In the genomic region with DNA sequence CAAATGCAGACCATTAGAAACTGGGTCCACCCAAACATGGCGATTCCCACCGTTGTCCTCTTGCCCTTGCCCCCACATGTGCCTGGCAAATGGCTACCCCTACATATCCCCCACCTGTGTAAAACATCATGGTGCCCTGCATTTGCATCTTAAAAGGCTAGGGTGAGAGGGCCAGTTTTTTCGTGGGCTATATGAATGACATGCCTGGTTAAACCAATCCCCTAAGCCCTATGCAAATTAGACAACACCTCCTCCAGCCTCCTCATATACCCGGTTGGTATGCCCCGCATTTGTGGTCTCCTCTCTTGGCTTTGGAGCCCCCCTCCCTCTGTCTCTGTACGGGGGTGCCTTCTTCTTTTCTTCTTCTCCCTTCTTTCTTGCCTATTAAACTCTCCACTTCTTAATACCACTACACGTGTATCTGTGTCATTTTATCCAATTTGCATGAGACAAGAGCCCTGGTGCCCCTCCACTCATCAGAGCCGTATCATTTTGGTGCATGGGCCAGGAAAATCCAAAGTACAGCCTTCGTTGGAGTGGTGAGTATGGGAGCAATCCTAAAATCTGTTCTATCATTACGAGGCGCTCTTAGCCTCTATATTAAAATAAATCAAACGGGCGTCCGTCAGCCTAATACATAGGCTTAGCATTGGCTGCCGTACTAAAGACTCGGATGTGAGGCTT, we compare ENCODE assay signal across 28 cellular contexts. TPM values are rescaled to one million over a fixed set of nuclear protein-coding genes. Genes with fewer than 3 reads are reported as not detected.
DNase-seq lines count a peak whose midpoint lies in the region; FAIRE-seq and TF ChIP-seq lines count a peak whose summit lies in the region.
"Had no signal": no experiment of that assay in that cellular context is flagged by ENCODE, and none has a peak within 500 bp of the region (broad histone marks: within the 10 kb centered on the region; RNA-seq: fewer than 3 reads in every experiment).

No MANE protein-coding gene starts in this region.

- H3K4me3 ChIP-seq in neuronal stem cell (ENCODE audit: low read length in 2 of 2) = peak overlapping the region in 1 of 2 donors; percentile 24
- H3K4me3 ChIP-seq: psoas muscle, skin epidermis had no signal

- no peak overlapping the region for H2BK12ac ChIP-seq in neuronal stem cell (ENCODE audit: low read length)

- H3K36me3 ChIP-seq in neuronal stem cell (replicated peaks in 1 of 2; ENCODE audit: control insufficient read depth in 2 of 2, insufficient read depth in 2 of 2, low read length in 2 of 2) = no peaks in the 10 kb centered on the region

- H3K9ac ChIP-seq in neuronal stem cell (ENCODE audit: low read depth, low read length, poor library complexity) = no peak overlapping the region

- H2AFZ ChIP-seq in neuronal stem cell (ENCODE audit: low read length) = no peak overlapping the region

- no peak overlapping the region for H4K8ac ChIP-seq in neuronal stem cell (ENCODE audit: low read depth, low read length)

- WGBS in neuronal stem cell (ENCODE audit: extremely low coverage in 2 of 2, insufficient read length in 2 of 2, insufficient replicate concordance in 1 of 2), 2 donors = no CpG with 5 or more reads among the region's 16 CpGs

- H3K27ac ChIP-seq in neuronal stem cell (replicated peaks; ENCODE audit: low read length) = peak overlapping the region; percentile 42
- H3K27ac ChIP-seq: psoas muscle, skin epidermis had no signal

- no peaks in the 10 kb centered on the region for H3K27me3 ChIP-seq in neuronal stem cell (ENCODE audit: control insufficient read depth in 3 of 3, insufficient read depth in 3 of 3, low read depth in 1 of 3, low read length in 3 of 3)

- no peak overlapping the region for H2BK120ac ChIP-seq in neuronal stem cell (ENCODE audit: low read depth, low read length)

- H3K79me1 ChIP-seq in neuronal stem cell (ENCODE audit: low read depth, low read length) = no peaks in the 10 kb centered on the region

- H2AK5ac ChIP-seq in neuronal stem cell (ENCODE audit: low read depth, low read length) = no peak overlapping the region

- H3K23ac ChIP-seq in neuronal stem cell (ENCODE audit: low read depth, low read length, poor library complexity) = no peak overlapping the region

- H4K91ac ChIP-seq in neuronal stem cell (ENCODE audit: low read depth, low read length, poor library complexity) = no peak overlapping the region

- no peak overlapping the region for H3K14ac ChIP-seq in neuronal stem cell (ENCODE audit: low read length)

- peaks cover 0 to 8% of the 10 kb centered on the region in 2 donors for H3K9me3 ChIP-seq in neuronal stem cell (replicated peaks in 1 of 2; ENCODE audit: control insufficient read depth in 2 of 2, insufficient read depth in 1 of 2, low read depth in 1 of 2, low read length in 2 of 2)
- H3K9me3 ChIP-seq: psoas muscle had no signal

- no peak for TF ChIP-seq POLR2A in GM12891 (IDR thresholded peaks at IDR 0.05; ENCODE audit: low read depth, low read length)
- peak; percentile 46; the same call in 1 of the 2 replicates for TF ChIP-seq POLR2A in Raji (IDR thresholded peaks at IDR 0.05; ENCODE audit: insufficient read depth, low read depth, low read length)

- H2BK15ac ChIP-seq in neuronal stem cell (ENCODE audit: low read length) = no peak overlapping the region

- no peak for DNase-seq in GM12891 (ENCODE audit: insufficient read length, low spot score)
- peak; percentile 95 for DNase-seq in iPS DF 4.7 (ENCODE audit: extremely low read depth, low spot score)
- no peak for DNase-seq in neuronal stem cell (ENCODE audit: low spot score)
- no peak for DNase-seq in HuH-7 (ENCODE audit: low spot score)
- DNase-seq in effector CD8-positive, alpha-beta T cell (lab: John Stamatoyannopoulos, UW) = no peak
- no peak for DNase-seq in Ammon's horn (ENCODE audit: low spot score)
- DNase-seq in activated CD8-positive, alpha-beta memory T cell treated with anti-CD3 and anti-CD28 coated beads, Interleukin-2, amount 50 U/mL, for 4 hours = no peak
- DNase-seq: activated CD4-positive, alpha-beta T cell treated with anti-CD3 and anti-CD28 coated beads for 4 hours; activated effector memory CD4-positive, alpha-beta T cell treated with Interleukin-2 at 50 U/mL for 16 hours; dermis blood vessel endothelial cell; DMS 273 treated with DMSO at 0.1 percent for 48 hours; erythroblast; foreskin melanocyte; GDM1; IMR-90; mammary epithelial cell; naive thymus-derived CD8-positive, alpha-beta T cell; NCI-H1694 treated with DMSO at 0.1 percent for 48 hours; NK-92 treated with Interleukin-12 subunit alpha and Interleukin-12 subunit beta, amount 100 ng/mL, for 24 hours; psoas muscle; RPMI8226; stimulated activated CD4-positive, alpha-beta T cell treated with anti-CD3 and anti-CD28 coated beads, Interleukin-4, amount 100 ng/mL, for 4 hours had no signal

- H3K4ac ChIP-seq in neuronal stem cell (ENCODE audit: low read length) = no peak overlapping the region

- H3K4me1 ChIP-seq in neuronal stem cell (ENCODE audit: control insufficient read depth in 2 of 2, insufficient read depth in 1 of 2, low read depth in 1 of 2, low read length in 2 of 2) = peaks cover 3 to 6% of the 10 kb centered on the region in 2 donors
- H3K4me1 ChIP-seq: psoas muscle had no signal

- no peak overlapping the region for H2BK5ac ChIP-seq in neuronal stem cell (ENCODE audit: low read length)

- FAIRE-seq in GM12891 (lab: Jason Lieb, UNC) = no peak
- FAIRE-seq: bronchial epithelial cell, islet of Langerhans, TTC549, urothelium cell line had no signal

- H3K18ac ChIP-seq in neuronal stem cell (ENCODE audit: low read length) = no peak overlapping the region

- peak overlapping the region; percentile 28 for H3K4me2 ChIP-seq in neuronal stem cell (ENCODE audit: insufficient read depth, low read length, poor library complexity, severe bottlenecking)

TF ChIP-seq in GM12891, 5 proteins besides CTCF, POLR2A, EP300 and RAD21:
- TF ChIP-seq PAX5 (IDR thresholded peaks at IDR 0.05; ENCODE audit: insufficient read depth, low read length, severe bottlenecking) = no peak
- TF ChIP-seq POLR2AphosphoS5 (IDR thresholded peaks at IDR 0.05; ENCODE audit: low read depth, low read length) = no peak
- 0 out of 2 replicates have a peak, but pooled peaks have one; percentile 42 for TF ChIP-seq POU2F2 (IDR thresholded peaks at IDR 0.05; ENCODE audit: low read depth, low read length)

RNA-seq across cellular contexts. Expression of a gene that starts 30.1 kb away (rescaled TPM):
- polyA plus RNA-seq in GM12891 (2012; ENCODE audit: low read depth, missing spikeins) = 38.4 TPM
- 165 TPM for polyA plus RNA-seq in neuronal stem cell (2013, experiment 1 of 2)
- polyA plus RNA-seq in neuronal stem cell (2013, experiment 2 of 2) = 168 TPM

RNA-seq across cellular contexts. Expression of a gene that starts 36.7 kb away (rescaled TPM):
- 1.1 TPM for polyA plus RNA-seq in GM12891 (2012; ENCODE audit: low read depth, missing spikeins)
- polyA plus RNA-seq in neuronal stem cell (2013, experiment 1 of 2) = not detected
- not detected for polyA plus RNA-seq in neuronal stem cell (2013, experiment 2 of 2)
- polyA plus RNA-seq: IMR-90, mammary epithelial cell had no signal

RNA-seq across cellular contexts. Expression of a gene that starts 46.0 kb away (rescaled TPM):
- 76.7 TPM for polyA plus RNA-seq in GM12891 (2012; ENCODE audit: low read depth, missing spikeins)
- polyA plus RNA-seq in neuronal stem cell (2013, experiment 1 of 2) = 0.25 TPM
- 0.17 TPM for polyA plus RNA-seq in neuronal stem cell (2013, experiment 2 of 2)
- polyA plus RNA-seq: IMR-90, mammary epithelial cell had no signal
